14 cellular contexts compared by ENCODE assay signal in genomic region chr22:28620244-28620922, GRCh38.
"Had no signal": no experiment of that assay in that cellular context is flagged by ENCODE, and none has a peak within 500 bp of the region (broad histone marks: within the 10 kb centered on the region; RNA-seq: fewer than 3 reads in every experiment).

No MANE protein-coding gene starts in this region.

- H3K27me3 ChIP-seq: ascending aorta, right lobe of liver, transverse colon had no signal

- H3K27ac ChIP-seq: ascending aorta, right lobe of liver had no signal

- H3K4me3 ChIP-seq: ascending aorta, right lobe of liver, transverse colon had no signal

- DNase-seq: activated CD4-positive, alpha-beta T cell treated with anti-CD3 and anti-CD28 coated beads for 4 hours; activated CD8-positive, alpha-beta memory T cell treated with anti-CD3 and anti-CD28 coated beads, Interleukin-2, amount 50 U/mL, for 48 hours; activated CD8-positive, alpha-beta T cell treated with anti-CD3 and anti-CD28 coated beads, Interleukin-2, amount 10 ng/mL, durations not matched to agents 7 days and 5 days; activated naive CD8-positive, alpha-beta T cell treated with anti-CD3 and anti-CD28 coated beads, Interleukin-2, amount 10 ng/mL, durations not matched to agents 7 days and 5 days; effector CD4-positive, alpha-beta T cell; foreskin fibroblast; head of caudate nucleus; right lobe of liver; SHP77; stimulated activated CD4-positive, alpha-beta T cell treated with anti-CD3 and anti-CD28 coated beads, Interleukin-4, amount 100 ng/mL, for 1 hour; stimulated activated CD8-positive, alpha-beta memory T cell treated with anti-CD3 and anti-CD28 coated beads, Interleukin-4, amount 100 ng/mL, for 48 hours; stimulated activated naive CD8-positive, alpha-beta T cell treated with anti-CD3 and anti-CD28 coated beads, Interleukin-15, amount 100 ng/mL, for 72 hours; transverse colon had no signal

- H3K9me3 ChIP-seq: ascending aorta, right lobe of liver, transverse colon had no signal

- ATAC-seq: activated CD8-positive, alpha-beta T cell treated with anti-CD3 and anti-CD28 coated beads, Interleukin-2, amount 10 ng/mL, durations not matched to agents 7 days and 5 days; right lobe of liver; stimulated activated naive CD8-positive, alpha-beta T cell treated with anti-CD3 and anti-CD28 coated beads, Interleukin-15, amount 100 ng/mL, for 72 hours had no signal

- H3K36me3 ChIP-seq: ascending aorta, right lobe of liver, transverse colon had no signal

- H3K4me1 ChIP-seq: ascending aorta, right lobe of liver had no signal
